In the genomic region with DNA sequence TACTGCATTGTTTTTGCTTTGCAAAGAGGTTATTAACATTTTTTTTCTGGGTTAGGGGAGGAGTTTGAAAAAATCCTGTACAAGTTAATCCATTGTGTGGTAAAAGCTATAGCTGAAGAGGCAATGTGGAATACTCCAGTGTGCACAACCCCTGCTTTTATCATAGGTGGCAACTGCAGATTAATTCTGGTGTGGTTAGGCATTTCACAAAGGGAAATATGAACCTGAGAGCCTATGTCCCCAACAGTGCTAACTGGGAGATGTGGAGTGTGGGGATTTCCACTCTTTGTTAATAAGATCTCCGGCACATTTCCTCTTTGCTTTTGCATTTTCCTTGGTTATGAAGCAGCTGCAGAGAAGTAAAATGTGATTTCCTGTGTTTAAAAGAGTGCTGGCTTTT, we compare ENCODE assay signal across 9 cellular contexts. TPM values are rescaled to one million over a fixed set of nuclear protein-coding genes. Genes with fewer than 3 reads are reported as not detected.
DNase-seq lines count a peak whose midpoint lies in the region; ATAC-seq and TF ChIP-seq lines count a peak whose summit lies in the region.
"Had no signal": no experiment of that assay in that cellular context is flagged by ENCODE, and none has a peak within 500 bp of the region (broad histone marks: within the 10 kb centered on the region; RNA-seq: fewer than 3 reads in every experiment).

No MANE protein-coding gene starts in this region.

- peaks cover 23% of the 10 kb centered on the region for H3K4me1 Mint-ChIP-seq in brain
- H3K4me1 Mint-ChIP-seq in naive B cell, result peaks cover 12 to 16% (median 14%) of the 10 kb centered on the region in 3 donors

- peak; percentile 56 to 61 for ATAC-seq in naive B cell (ENCODE audit: low read depth in 2 of 2)

- peak overlapping the region; percentile 32; the same call in 1 of the 2 replicates for H3K9ac ChIP-seq in KMS-11

- in situ Hi-C loops in ACHN (cut with HindIII; ENCODE audit: low pct_ligation_motif_present, low pct_unique_long_range_greater_than_20kb, low sequenced_read_pairs), result loop anchor here (25.0 kb wide), 1 partner anchor 256 kb away; the partner anchor contains the start of gene NFKBIA

- H3K4me3 ChIP-seq in GM08714 (ENCODE audit: low read length) (peak overlapping the region; percentile 17; the same call in 1 of the 2 replicates), KMS-11 (IDR thresholded peaks at IDR 0.05; ENCODE audit: insufficient read depth, low read depth, low read length) (no peak overlapping the region), WERI-Rb-1 (ENCODE audit: low read depth, low read length) (no peak overlapping the region)

- no peak overlapping the region; the same call in 1 of the 2 replicates for H2AFZ ChIP-seq in KMS-11 (ENCODE audit: low read depth)

- TF ChIP-seq CTCF in KMS-11 (conservative IDR thresholded peaks at IDR 0.05; ENCODE audit: low read depth, low read length) (no peak), brain (conservative IDR thresholded peaks at IDR 0.05) (no peak), WERI-Rb-1 (IDR thresholded peaks at IDR 0.05; ENCODE audit: low read depth, low read length) (no peak)

- H3K9me3 Mint-ChIP-seq in brain, result peaks cover 0 to 8% (median 0%) of the 10 kb centered on the region in 5 experiments
- H3K9me3 Mint-ChIP-seq in naive B cell, result no peaks in the 10 kb centered on the region

- DNase-seq in naive B cell (no peak), HEK293T (ENCODE audit: extremely low spot score) (no peak), ACHN (no peak), WERI-Rb-1 (no peak)
- no peak for DNase-seq in activated CD8-positive, alpha-beta memory T cell treated with anti-CD3 and anti-CD28 coated beads, Interleukin-2, amount 50 U/mL, for 48 hours
- DNase-seq: NCI-H510A had no signal

- peak overlapping the region; percentile 81 for H3K27ac ChIP-seq in KMS-11
- no peak overlapping the region for H3K27ac ChIP-seq in WERI-Rb-1

- H3K4me2 ChIP-seq in KMS-11, result peak overlapping the region; percentile 64

- H3K9me3 ChIP-seq in WERI-Rb-1 (ENCODE audit: severe bottlenecking), result no peaks in the 10 kb centered on the region

- H3K79me2 ChIP-seq in KMS-11 (ENCODE audit: insufficient read depth, low read depth), result no peaks in the 10 kb centered on the region; the same call in 1 of the 2 replicates

- POLR2A ChIA-PET in HEK293T (lab: Yijun Ruan, JAX), result no interaction called here

- no peaks in the 10 kb centered on the region for H3K36me3 ChIP-seq in KMS-11 (ENCODE audit: insufficient read depth)
- no peaks in the 10 kb centered on the region for H3K36me3 ChIP-seq in WERI-Rb-1

- H3K36me3 Mint-ChIP-seq in brain (peaks cover 42% of the 10 kb centered on the region), naive B cell (peaks cover 10 to 18% of the 10 kb centered on the region in 2 donors)

- H4K20me1 ChIP-seq in KMS-11 (ENCODE audit: insufficient read depth), result no peaks in the 10 kb centered on the region

- CTCF ChIA-PET in HEK293T (lab: Yijun Ruan, JAX), result interaction anchor here (0.7 kb wide), 1 partner anchor 234 kb away, joined by 4 read pairs; no protein-coding TSS in a partner anchor

- H3K4me3 Mint-ChIP-seq in brain (peak overlapping the region in 1 of 5 experiments; percentile 5), naive B cell (peak overlapping the region in 2 of 8 donors; percentile 5 to 47)

- H3K27me3 Mint-ChIP-seq in brain (no peaks in the 10 kb centered on the region), naive B cell (no peaks in the 10 kb centered on the region)

- H3K27ac Mint-ChIP-seq in brain (peak overlapping the region; percentile 18 to 83 (median 41)), naive B cell (peak overlapping the region; percentile 32 to 81 (median 46))

- H3K27me3 ChIP-seq in KMS-11 (ENCODE audit: insufficient read depth, low read depth) (no peaks in the 10 kb centered on the region), WERI-Rb-1 (ENCODE audit: insufficient read depth, low read depth, severe bottlenecking) (no peaks in the 10 kb centered on the region)

- H3K4me1 ChIP-seq in KMS-11 (ENCODE audit: low read depth, poor library complexity, severe bottlenecking), result peaks cover 53% of the 10 kb centered on the region

TF ChIP-seq in HEK293T, 16 proteins besides CTCF, POLR2A, EP300 and RAD21:
- TF ChIP-seq TARDBP (IDR thresholded peaks at IDR 0.05) (no peak), HDGF (IDR thresholded peaks at IDR 0.05; ENCODE audit: borderline replicate concordance) (no peak), ARNT (IDR thresholded peaks at IDR 0.05) (no peak), L3MBTL2 (conservative IDR thresholded peaks at IDR 0.05) (no peak), LEF1 (IDR thresholded peaks at IDR 0.05; ENCODE audit: borderline replicate concordance) (no peak), SUZ12 (IDR thresholded peaks at IDR 0.05) (no peak), SP1 (IDR thresholded peaks at IDR 0.05) (no peak), BHLHE40 (IDR thresholded peaks at IDR 0.05; ENCODE audit: borderline replicate concordance) (no peak), FOXK2 (IDR thresholded peaks at IDR 0.05) (no peak), FOXA1 (IDR thresholded peaks at IDR 0.05) (no peak), ZNF384 (IDR thresholded peaks at IDR 0.05) (no peak), CTBP1 (IDR thresholded peaks at IDR 0.05; ENCODE audit: borderline replicate concordance) (no peak), PKNOX1 (IDR thresholded peaks at IDR 0.05) (no peak), NFRKB (IDR thresholded peaks at IDR 0.05) (no peak), ELF4 (IDR thresholded peaks at IDR 0.05) (no peak)

RNA-seq across cellular contexts. Expression of gene PRORP, which starts 33.6 kb away (rescaled TPM):
- polyA plus RNA-seq in brain (ENCODE audit: insufficient read depth, low read depth, low replicate concordance) (18.3 TPM), naive B cell (ENCODE audit: low read depth in 6 of 6) (10 to 100 TPM; 23.9 to 43.6 (median 28.8) TPM)

RNA-seq across cellular contexts. Expression of gene PPP2R3C, which starts 34.2 kb away (rescaled TPM):
- polyA plus RNA-seq in brain (ENCODE audit: insufficient read depth, low read depth, low replicate concordance) (24.0 TPM), naive B cell (ENCODE audit: low read depth in 6 of 6) (10 to 100 TPM; 50.6 to 78.1 (median 66.2) TPM)
